In genomic region chr17:59892849-59893616, GRCh38 we compare ENCODE assay signal across 1 cellular context.
TF ChIP-seq lines count a peak whose summit lies in the region.

Gene RPS6KB1, plus strand, starts transcription at chr17:59893121. Its CDS starts 64 bp downstream, at chr17:59893185.
Gene TUBD1, minus strand, starts transcription at chr17:59892943. Its CDS starts 1,941 bp downstream, at chr17:59891002.

TF ChIP-seq in HepG2, 621 proteins besides CTCF, POLR2A, EP300 and RAD21 (continued from another document):
- TF ChIP-seq ZNF12 (CRISPR knock-in tag; IDR thresholded peaks at IDR 0.05) = peak; percentile 24; the same call in 1 of the 2 replicates
- TF ChIP-seq ZBTB14 (CRISPR knock-in tag; IDR thresholded peaks at IDR 0.05) = no peak
- TF ChIP-seq LBX2 (CRISPR knock-in tag; IDR thresholded peaks at IDR 0.05; ENCODE audit: borderline replicate concordance) = peak; percentile 95
- peak; percentile 94 for TF ChIP-seq THAP9 (CRISPR knock-in tag; IDR thresholded peaks at IDR 0.05; ENCODE audit: borderline replicate concordance)
- no peak for TF ChIP-seq ZNF549 (CRISPR knock-in tag; IDR thresholded peaks at IDR 0.05)
